Comparison of ENCODE assay signal across 1 cellular context in genomic region chr1:42456010-42456753, GRCh38.
A peak's percentile ranks its signal among the peaks of the same experiment; 100 is the strongest.
TF ChIP-seq lines count a peak whose summit lies in the region.

TSS of gene PPCS (plus strand) at chr1:42456543. CDS start at chr1:42456566, 23 bp downstream.
A gene with protein sequence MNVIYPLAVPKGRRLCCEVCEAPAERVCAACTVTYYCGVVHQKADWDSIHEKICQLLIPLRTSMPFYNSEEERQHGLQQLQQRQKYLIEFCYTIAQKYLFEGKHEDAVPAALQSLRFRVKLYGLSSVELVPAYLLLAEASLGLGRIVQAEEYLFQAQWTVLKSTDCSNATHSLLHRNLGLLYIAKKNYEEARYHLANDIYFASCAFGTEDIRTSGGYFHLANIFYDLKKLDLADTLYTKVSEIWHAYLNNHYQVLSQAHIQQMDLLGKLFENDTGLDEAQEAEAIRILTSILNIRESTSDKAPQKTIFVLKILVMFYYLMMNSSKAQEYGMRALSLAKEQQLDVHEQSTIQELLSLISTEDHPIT (minus strand): TSS chr1:42456022. CDS start chr1:42455997, 25 bp downstream.

TF ChIP-seq in GM12878, 131 proteins besides CTCF, POLR2A, EP300 and RAD21 (continued from another document and continues in another):
- TF ChIP-seq, protein P1, sequence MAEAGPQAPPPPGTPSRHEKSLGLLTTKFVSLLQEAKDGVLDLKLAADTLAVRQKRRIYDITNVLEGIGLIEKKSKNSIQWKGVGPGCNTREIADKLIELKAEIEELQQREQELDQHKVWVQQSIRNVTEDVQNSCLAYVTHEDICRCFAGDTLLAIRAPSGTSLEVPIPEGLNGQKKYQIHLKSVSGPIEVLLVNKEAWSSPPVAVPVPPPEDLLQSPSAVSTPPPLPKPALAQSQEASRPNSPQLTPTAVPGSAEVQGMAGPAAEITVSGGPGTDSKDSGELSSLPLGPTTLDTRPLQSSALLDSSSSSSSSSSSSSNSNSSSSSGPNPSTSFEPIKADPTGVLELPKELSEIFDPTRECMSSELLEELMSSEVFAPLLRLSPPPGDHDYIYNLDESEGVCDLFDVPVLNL (IDR thresholded peaks at IDR 0.05; ENCODE audit: low read depth, low read length), result no peak
- TF ChIP-seq BCL11A (IDR thresholded peaks at IDR 0.05; ENCODE audit: low read depth, low read length) (0 out of 2 replicates have a peak, but pooled peaks have one; percentile 9), CREB1 (IDR thresholded peaks at IDR 0.05; ENCODE audit: low read depth) (peak; percentile 60), PML (IDR thresholded peaks at IDR 0.05; ENCODE audit: low read length) (no peak; the same call in none of the 2 replicates), IKZF2 (IDR thresholded peaks at IDR 0.05) (peak; percentile 43 to 68; a peak in 3 of 4 replicates), BHLHE40 (IDR thresholded peaks at IDR 0.05; ENCODE audit: borderline replicate concordance in 1 of 2, low read depth in 2 of 2, low read length in 1 of 2) (peak; percentile 97 to 98), TCF3 (IDR thresholded peaks at IDR 0.05; ENCODE audit: borderline replicate concordance, insufficient read depth, low read depth, low read length) (0 out of 2 replicates have a peak, but pooled peaks have one; percentile 46), USF1 (IDR thresholded peaks at IDR 0.05; ENCODE audit: borderline replicate concordance, extremely low read length, insufficient read depth, low read depth, low read length) (peak; percentile 95), SPI1 (IDR thresholded peaks at IDR 0.05; ENCODE audit: borderline replicate concordance, insufficient read depth, low read depth, low read length) (no peak), IRF4 (IDR thresholded peaks at IDR 0.05; ENCODE audit: low read depth, low read length) (peak; percentile 67; the same call in 1 of the 2 replicates), ATF3 (IDR thresholded peaks at IDR 0.05; ENCODE audit: borderline replicate concordance, extremely low read depth, low read depth, low read length) (peak; percentile 68; the same call in 1 of the 2 replicates), REST (IDR thresholded peaks at IDR 0.05; ENCODE audit: low read depth, low read length) (peak; percentile 20; the same call in 1 of the 2 replicates), ATF7 (IDR thresholded peaks at IDR 0.05; ENCODE audit: low read depth) (peak; percentile 65), ZNF207 (IDR thresholded peaks at IDR 0.05; ENCODE audit: borderline replicate concordance) (peak; percentile 63; the same call in 1 of the 2 replicates), ZBTB4 (CRISPR knock-in tag; IDR thresholded peaks at IDR 0.05) (no peak), BCL3 (IDR thresholded peaks at IDR 0.05; ENCODE audit: borderline replicate concordance, insufficient read depth, low read depth, low read length, poor library complexity, severe bottlenecking) (no peak), MTA2 (IDR thresholded peaks at IDR 0.05; ENCODE audit: low read depth) (peak; percentile 55; the same call in 1 of the 2 replicates), PRDM15 (CRISPR knock-in tag; IDR thresholded peaks at IDR 0.05) (peak; percentile 81), RFX5 (IDR thresholded peaks at IDR 0.05; ENCODE audit: low read depth, low read length) (no peak), ZBTB11 (CRISPR knock-in tag; IDR thresholded peaks at IDR 0.05) (0 out of 2 replicates have a peak, but pooled peaks have one; percentile 36), STAT3 (IDR thresholded peaks at IDR 0.05; ENCODE audit: low read depth, low read length) (no peak), NKRF (conservative IDR thresholded peaks at IDR 0.05) (peak; percentile 92), RAD51 (IDR thresholded peaks at IDR 0.05) (peak; percentile 98), ZNF217 (IDR thresholded peaks at IDR 0.05) (no peak)
- TF ChIP-seq, protein P2, sequence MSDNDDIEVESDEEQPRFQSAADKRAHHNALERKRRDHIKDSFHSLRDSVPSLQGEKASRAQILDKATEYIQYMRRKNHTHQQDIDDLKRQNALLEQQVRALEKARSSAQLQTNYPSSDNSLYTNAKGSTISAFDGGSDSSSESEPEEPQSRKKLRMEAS (IDR thresholded peaks at IDR 0.05; ENCODE audit: low read depth, low read length), result peak; percentile 44; the same call in 1 of the 2 replicates
- TF ChIP-seq, protein P3, sequence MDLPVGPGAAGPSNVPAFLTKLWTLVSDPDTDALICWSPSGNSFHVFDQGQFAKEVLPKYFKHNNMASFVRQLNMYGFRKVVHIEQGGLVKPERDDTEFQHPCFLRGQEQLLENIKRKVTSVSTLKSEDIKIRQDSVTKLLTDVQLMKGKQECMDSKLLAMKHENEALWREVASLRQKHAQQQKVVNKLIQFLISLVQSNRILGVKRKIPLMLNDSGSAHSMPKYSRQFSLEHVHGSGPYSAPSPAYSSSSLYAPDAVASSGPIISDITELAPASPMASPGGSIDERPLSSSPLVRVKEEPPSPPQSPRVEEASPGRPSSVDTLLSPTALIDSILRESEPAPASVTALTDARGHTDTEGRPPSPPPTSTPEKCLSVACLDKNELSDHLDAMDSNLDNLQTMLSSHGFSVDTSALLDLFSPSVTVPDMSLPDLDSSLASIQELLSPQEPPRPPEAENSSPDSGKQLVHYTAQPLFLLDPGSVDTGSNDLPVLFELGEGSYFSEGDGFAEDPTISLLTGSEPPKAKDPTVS (IDR thresholded peaks at IDR 0.05; ENCODE audit: low read depth, low read length), result no peak
